Comparison of ENCODE assay signal across 25 cellular contexts in the genomic region with DNA sequence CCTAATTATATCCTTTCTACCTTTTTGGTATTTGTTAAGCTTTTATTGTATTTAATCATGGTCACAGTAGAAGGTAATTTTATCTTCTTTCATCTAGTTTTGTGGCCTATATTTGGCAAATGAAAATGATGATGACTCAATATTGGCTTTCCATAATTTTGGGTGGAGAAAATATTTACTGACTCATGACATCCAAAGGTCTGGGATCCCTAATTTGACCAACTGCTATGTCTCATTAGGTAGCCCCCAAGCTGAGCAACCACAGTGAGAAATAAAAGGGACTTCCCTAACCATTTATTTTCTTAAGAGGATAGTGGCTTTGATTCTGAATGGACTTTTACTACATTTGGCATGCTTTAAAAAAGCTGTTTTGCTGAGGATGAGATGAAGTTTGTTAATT.
DNase-seq lines count a peak whose midpoint lies in the region; ATAC-seq, FAIRE-seq and TF ChIP-seq lines count a peak whose summit lies in the region.
"Had no signal": no experiment of that assay in that cellular context is flagged by ENCODE, and none has a peak within 500 bp of the region (broad histone marks: within the 10 kb centered on the region; RNA-seq: fewer than 3 reads in every experiment).

No MANE protein-coding gene starts in this region.

- H3K36me3 Mint-ChIP-seq in MCF 10A (ENCODE audit: insufficient read depth, unreplicated experiment): no peaks in the 10 kb centered on the region
- no peaks in the 10 kb centered on the region for H3K36me3 Mint-ChIP-seq in astrocyte (ENCODE audit: low read depth, unreplicated experiment)
- H3K36me3 Mint-ChIP-seq: CD4-positive, CD25-positive, alpha-beta regulatory T cell; IgD-negative memory B cell; T-cell had no signal

- H3K4me3 Mint-ChIP-seq in MCF 10A (ENCODE audit: unreplicated experiment) (no peak overlapping the region), astrocyte (ENCODE audit: unreplicated experiment) (no peak overlapping the region)
- H3K4me3 Mint-ChIP-seq: CD4-positive, CD25-positive, alpha-beta regulatory T cell; IgD-negative memory B cell; T-cell had no signal

- FAIRE-seq in astrocyte (lab: Jason Lieb, UNC): no peak
- FAIRE-seq: A204.1, D721Med, G401.6 had no signal

- ATAC-seq in HG03139 (IDR thresholded peaks at IDR 0.05; ENCODE audit: unreplicated experiment): no peak
- ATAC-seq: T-cell had no signal

- dilution Hi-C loops in mammary epithelial cell (cut with HindIII; ENCODE audit: low sequenced_read_pairs): no loop called here

- DNase-seq in mammary epithelial cell (peak; percentile 79), MCF 10A (ENCODE audit: unreplicated experiment) (no peak), NCI-H2081 treated with DMSO at 0.1 percent for 48 hours (lab: John Stamatoyannopoulos, UW) (peak; percentile 99), astrocyte (ENCODE audit: low read depth) (peak; percentile 15), smooth muscle cell (lab: John Stamatoyannopoulos, UW; ENCODE audit: unreplicated experiment) (no peak), right atrium auricular region (ENCODE audit: low spot score) (no peak)
- DNase-seq in activated naive CD4-positive, alpha-beta T cell (lab: John Stamatoyannopoulos, UW): no peak
- DNase-seq: CD4-positive, CD25-positive, alpha-beta regulatory T cell; DMS53; GM23248; H7; MV-4-11; NCI-H2029 treated with DMSO at 0.1 percent for 48 hours; NCI-H2171; NCI-H524; Right ventricle myocardium superior; RPMI8226; T-cell had no signal

- H3K9me3 Mint-ChIP-seq in MCF 10A (ENCODE audit: unreplicated experiment) (no peaks in the 10 kb centered on the region), astrocyte (ENCODE audit: unreplicated experiment) (no peaks in the 10 kb centered on the region)

- peaks cover 3% of the 10 kb centered on the region for H3K4me1 ChIP-seq in mammary epithelial cell (ENCODE audit: insufficient read depth, low read length)
- no peaks in the 10 kb centered on the region for H3K4me1 ChIP-seq in astrocyte (ENCODE audit: insufficient read depth, low read length)
- H3K4me1 ChIP-seq in smooth muscle cell (ENCODE audit: low read depth): peaks cover 3% of the 10 kb centered on the region
- H3K4me1 ChIP-seq in right atrium auricular region: peaks cover 0 to 7% of the 10 kb centered on the region in 2 donors
- H3K4me1 ChIP-seq: BLaER1, SJSA1 had no signal

- H3K27me3 ChIP-seq in mammary epithelial cell (ENCODE audit: insufficient read depth, low read length) (no peaks in the 10 kb centered on the region), astrocyte (ENCODE audit: insufficient read depth, low read length) (no peaks in the 10 kb centered on the region), smooth muscle cell (ENCODE audit: low read depth) (no peaks in the 10 kb centered on the region), right atrium auricular region (no peaks in the 10 kb centered on the region)
- H3K27me3 ChIP-seq: BLaER1, SJSA1 had no signal

- H3K4me3 ChIP-seq in mammary epithelial cell (replicated peaks in 1 of 3; ENCODE audit: insufficient read depth in 1 of 3, low read depth in 2 of 3, low read length in 3 of 3) (no peak overlapping the region), astrocyte (ENCODE audit: insufficient read depth, low read depth, low read length) (no peak overlapping the region), smooth muscle cell (no peak overlapping the region), right atrium auricular region (no peak overlapping the region)
- H3K4me3 ChIP-seq: BLaER1, GM23248, SJSA1 had no signal

- H4K20me1 ChIP-seq in mammary epithelial cell (ENCODE audit: insufficient read depth, low read length): no peaks in the 10 kb centered on the region
- no peaks in the 10 kb centered on the region for H4K20me1 ChIP-seq in astrocyte (ENCODE audit: insufficient read depth, low read length)
- H4K20me1 ChIP-seq in smooth muscle cell (ENCODE audit: low read depth): no peaks in the 10 kb centered on the region
- H4K20me1 ChIP-seq: BLaER1 had no signal

- H3K27me3 Mint-ChIP-seq in MCF 10A (ENCODE audit: insufficient read depth, unreplicated experiment): no peaks in the 10 kb centered on the region
- H3K27me3 Mint-ChIP-seq in astrocyte (ENCODE audit: low read depth, unreplicated experiment): no peaks in the 10 kb centered on the region
- H3K27me3 Mint-ChIP-seq: CD4-positive, CD25-positive, alpha-beta regulatory T cell; IgD-negative memory B cell; T-cell had no signal

- H3K36me3 ChIP-seq in mammary epithelial cell (ENCODE audit: insufficient read depth, low read length) (no peaks in the 10 kb centered on the region), astrocyte (ENCODE audit: insufficient read depth, low read length) (no peaks in the 10 kb centered on the region), smooth muscle cell (ENCODE audit: low read depth) (no peaks in the 10 kb centered on the region), right atrium auricular region (no peaks in the 10 kb centered on the region)
- H3K36me3 ChIP-seq: BLaER1, SJSA1 had no signal

- no peaks in the 10 kb centered on the region for H3F3A ChIP-seq in smooth muscle cell (ENCODE audit: low read depth)

- H3K79me2 ChIP-seq in mammary epithelial cell (ENCODE audit: insufficient read depth, low read length) (no peaks in the 10 kb centered on the region), astrocyte (ENCODE audit: insufficient read depth, low read length) (no peaks in the 10 kb centered on the region), smooth muscle cell (ENCODE audit: low read depth) (no peaks in the 10 kb centered on the region)

- H3K27ac ChIP-seq in mammary epithelial cell (ENCODE audit: insufficient read depth, low read depth, low read length) (no peak overlapping the region), astrocyte (ENCODE audit: low read depth, low read length) (no peak overlapping the region), smooth muscle cell (ENCODE audit: low read depth) (peak overlapping the region; percentile 47), right atrium auricular region (no peak overlapping the region)
- H3K27ac ChIP-seq: BLaER1, GM23248, SJSA1 had no signal

- no peaks in the 10 kb centered on the region for H3K9me3 ChIP-seq in mammary epithelial cell (replicated peaks; ENCODE audit: insufficient read depth, low read length)
- H3K9me3 ChIP-seq in astrocyte (ENCODE audit: insufficient read depth, low read depth, low read length): no peaks in the 10 kb centered on the region
- no peaks in the 10 kb centered on the region for H3K9me3 ChIP-seq in smooth muscle cell (replicated peaks; ENCODE audit: low read depth)
- no peaks in the 10 kb centered on the region for H3K9me3 ChIP-seq in right atrium auricular region
- H3K9me3 ChIP-seq: BLaER1, SJSA1 had no signal

- H3K4me2 ChIP-seq in mammary epithelial cell (ENCODE audit: insufficient read depth, low read depth, low read length) (no peak overlapping the region), astrocyte (ENCODE audit: low read length) (no peak overlapping the region), smooth muscle cell (no peak overlapping the region)
- H3K4me2 ChIP-seq: BLaER1 had no signal

- in situ Hi-C loops in mammary epithelial cell (cut with MboI; ENCODE audit: low sequenced_read_pairs in 2 of 2): no loop called here

- TF ChIP-seq CTCF in mammary epithelial cell (conservative IDR thresholded peaks at IDR 0.05 in 1 of 2, IDR thresholded peaks at IDR 0.05 in 1 of 2; ENCODE audit: extremely low read depth in 1 of 2, insufficient read depth in 1 of 2, low read depth in 1 of 2, low read length in 2 of 2) (no peak), MCF 10A (IDR thresholded peaks at IDR 0.05; ENCODE audit: unreplicated experiment) (no peak), astrocyte (IDR thresholded peaks at IDR 0.05; ENCODE audit: insufficient read depth, low read depth, low read length) (no peak), smooth muscle cell (IDR thresholded peaks at IDR 0.05; ENCODE audit: borderline replicate concordance, insufficient read depth, poor library complexity, severe bottlenecking) (no peak), right atrium auricular region (IDR thresholded peaks at IDR 0.05) (no peak)

- intact Hi-C loops in mammary epithelial cell (cut with micrococcal nuclease): no loop called here
- intact Hi-C loops in MCF 10A (cut with micrococcal nuclease): no loop called here

- H3K4me1 Mint-ChIP-seq in MCF 10A (ENCODE audit: insufficient read depth, unreplicated experiment) (no peaks in the 10 kb centered on the region), astrocyte (ENCODE audit: low read depth, unreplicated experiment) (no peaks in the 10 kb centered on the region)
- H3K4me1 Mint-ChIP-seq: CD4-positive, CD25-positive, alpha-beta regulatory T cell; T-cell had no signal

- POLR2A ChIA-PET in MCF 10A (lab: Yijun Ruan, JAX): no interaction called here

- H3K27ac Mint-ChIP-seq in MCF 10A (ENCODE audit: low read depth, unreplicated experiment): no peak overlapping the region
- no peak overlapping the region for H3K27ac Mint-ChIP-seq in astrocyte (ENCODE audit: unreplicated experiment)
- H3K27ac Mint-ChIP-seq: CD4-positive, CD25-positive, alpha-beta regulatory T cell; IgD-negative memory B cell; T-cell had no signal

- CTCF ChIA-PET in mammary epithelial cell (lab: Charles Lee; ENCODE audit: low non-redundant PET): no interaction called here
- CTCF ChIA-PET in MCF 10A (lab: Yijun Ruan, JAX): interaction anchor here (0.7 kb wide), 1 partner anchor 171 kb away, joined by 3 read pairs; no protein-coding TSS in a partner anchor

- no TSS peak for BruUV-seq in mammary epithelial cell (replicated peaks; lab: Mats Ljungman, UMichigan)
- BruUV-seq in MCF 10A (replicated peaks; lab: Mats Ljungman, UMichigan): no TSS peak

- H2AFZ ChIP-seq in mammary epithelial cell (ENCODE audit: low read depth, low read length) (no peak overlapping the region), astrocyte (ENCODE audit: low read depth, low read length) (no peak overlapping the region), smooth muscle cell (ENCODE audit: low read depth) (no peak overlapping the region)
- H2AFZ ChIP-seq: GM23248 had no signal

- no peak overlapping the region for H3K9ac ChIP-seq in mammary epithelial cell (ENCODE audit: insufficient read depth, low read length)
- no peak overlapping the region for H3K9ac ChIP-seq in astrocyte (ENCODE audit: low read length)
- H3K9ac ChIP-seq in smooth muscle cell (ENCODE audit: low read depth): no peak overlapping the region
- H3K9ac ChIP-seq: BLaER1, GM23248 had no signal

Comparison
In these comparisons a context has a peak if more than half of its experiments do, and no peak if none do; other contexts are left out.
1. DNase-seq: peak in mammary epithelial cell (single experiment), NCI-H2081 treated with DMSO at 0.1 percent for 48 hours (single experiment) and astrocyte (single experiment); none in MCF 10A (single experiment), smooth muscle cell (single experiment), activated naive CD4-positive, alpha-beta T cell (0 of 4) and right atrium auricular region (single experiment).